In the genomic region with DNA sequence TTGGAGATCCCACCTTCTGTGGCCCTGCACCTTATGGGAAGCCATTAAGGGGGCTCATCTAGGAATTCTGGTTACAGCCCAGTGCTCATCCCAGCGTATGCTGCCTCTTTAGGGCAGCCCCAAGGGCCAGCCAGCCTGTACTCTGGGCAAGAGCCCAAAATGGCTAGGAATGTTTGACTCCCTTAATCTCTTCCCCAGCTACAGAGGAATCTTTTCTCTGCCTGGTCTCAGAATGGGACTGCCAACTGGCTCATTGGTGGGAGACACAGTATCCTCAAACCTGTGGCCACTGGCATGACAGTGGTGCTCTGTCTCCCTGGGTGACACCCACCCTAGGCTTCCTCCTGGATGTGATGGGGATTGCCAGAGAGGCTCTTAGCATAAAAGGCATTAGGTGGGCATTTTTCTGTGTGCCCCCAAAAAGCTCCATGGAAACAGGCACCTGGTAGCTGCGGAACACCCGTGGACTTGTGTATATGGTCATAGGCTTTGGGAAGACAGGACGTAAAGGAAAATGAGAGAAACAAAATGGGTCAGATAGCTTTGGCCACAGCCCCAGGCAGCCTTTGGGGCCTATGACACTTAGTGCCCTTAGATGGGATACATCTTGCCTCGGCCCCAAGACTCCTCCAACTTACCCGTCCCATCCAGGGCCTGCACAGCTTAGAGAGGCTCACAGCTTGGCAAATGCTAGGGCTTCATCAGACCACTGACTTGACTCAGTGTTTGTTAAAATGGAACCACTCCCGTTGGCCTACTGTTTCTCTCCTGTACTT, we compare ENCODE assay signal across 31 cellular contexts. TPM values are rescaled to one million over a fixed set of nuclear protein-coding genes. Genes with fewer than 3 reads are reported as not detected.
DNase-seq lines count a peak whose midpoint lies in the region; TF ChIP-seq lines count a peak whose summit lies in the region.
"Had no signal": no experiment of that assay in that cellular context is flagged by ENCODE, and none has a peak within 500 bp of the region (broad histone marks: within the 10 kb centered on the region; RNA-seq: fewer than 3 reads in every experiment).

No MANE protein-coding gene starts in this region.

- no peaks in the 10 kb centered on the region for H3K9me3 ChIP-seq in ascending aorta
- H3K9me3 ChIP-seq: BLaER1, esophagus squamous epithelium, transverse colon had no signal

- peak; percentile 29 for DNase-seq in activated CD8-positive, alpha-beta memory T cell treated with anti-CD3 and anti-CD28 coated beads, Interleukin-2, amount 50 U/mL, for 48 hours
- DNase-seq in activated CD8-positive, alpha-beta memory T cell treated with anti-CD3 and anti-CD28 coated beads, Interleukin-2, amount 50 U/mL, for 4 hours = no peak
- peak; percentile 41 for DNase-seq in astrocyte of the hippocampus (ENCODE audit: low read depth, low spot score)
- peak; percentile 9 for DNase-seq in hepatic stellate cell (ENCODE audit: low spot score)
- DNase-seq in substantia nigra (lab: John Stamatoyannopoulos, UW) = no peak
- no peak for DNase-seq in NCI-H69 (lab: John Stamatoyannopoulos, UW)
- no peak for DNase-seq in ascending aorta (ENCODE audit: low spot score in 2 of 2)
- DNase-seq in NAMALWA (ENCODE audit: low spot score) = no peak
- DNase-seq: activated CD4-positive, alpha-beta T cell treated with anti-CD3 and anti-CD28 coated beads for 48 hours; activated effector memory CD4-positive, alpha-beta T cell treated with anti-CD3 and anti-CD28 coated beads, Interleukin-2, amount 50 U/mL, for 16 hours; brain microvascular endothelial cell; COR-L47; DMS79 treated with DMSO at 0.1 percent for 48 hours; endodermal cell; esophagus squamous epithelium; HFFc6; NCI-H1092; NCI-H187 treated with DMSO at 0.1 percent for 48 hours; NCI-H345; NCI-H82; nephron progenitor cell; SIG-M5; stimulated activated CD4-positive, alpha-beta T cell treated with anti-CD3 and anti-CD28 coated beads, Interleukin-2, amount 100 ng/mL, for 48 hours; stimulated activated naive CD8-positive, alpha-beta T cell treated with anti-CD3 and anti-CD28 coated beads, Interleukin-15, Interleukin-2, amounts not matched to agents 100 U/mL and 50 U/mL, for 24 hours; transverse colon had no signal

- no peaks in the 10 kb centered on the region for H3K27me3 ChIP-seq in ascending aorta
- H3K27me3 ChIP-seq: BLaER1, brain microvascular endothelial cell, esophagus squamous epithelium, transverse colon had no signal

- no peak overlapping the region for H3K4me3 ChIP-seq in ascending aorta
- H3K4me3 ChIP-seq: BLaER1, esophagus squamous epithelium, smooth muscle cell, transverse colon had no signal

- no peaks in the 10 kb centered on the region for H3K4me1 ChIP-seq in ascending aorta
- H3K4me1 ChIP-seq: BLaER1, transverse colon had no signal

- H3K36me3 ChIP-seq in ascending aorta = no peaks in the 10 kb centered on the region
- H3K36me3 ChIP-seq: brain microvascular endothelial cell, esophagus squamous epithelium, transverse colon had no signal

- TF ChIP-seq CTCF in ascending aorta (IDR thresholded peaks at IDR 0.05) = no peak

- H3K27ac ChIP-seq in substantia nigra (ENCODE audit: low read depth, low read length, poor library complexity, severe bottlenecking) (peak overlapping the region; percentile 45), ascending aorta (no peak overlapping the region)
- H3K27ac ChIP-seq: BLaER1, brain microvascular endothelial cell, esophagus squamous epithelium, transverse colon had no signal

- intact Hi-C loops in ascending aorta (cut with DNase I) = no loop called here

RNA-seq across cellular contexts. Expression of gene TMEM81, which starts 6.9 kb away (rescaled TPM):
- not detected for total RNA-seq in ascending aorta

RNA-seq across cellular contexts. Expression of gene CNTN2, which starts 34.3 kb away (rescaled TPM):
- 0.32 TPM for total RNA-seq in ascending aorta
- total RNA-seq: HFFc6; LHCN-M2; OCI-LY7; progenitor cell of endocrine pancreas; smooth muscle cell; T-helper 1 cell treated with Interleukin-12 subunit alpha and Interleukin-12 subunit beta and Interleukin-4 antibody, amounts not matched to agents 30 ng/mL and 1 ng/mL, for 36 hours had no signal

RNA-seq across cellular contexts. Expression of gene RBBP5, which starts 44.4 kb away (rescaled TPM):
- total RNA-seq in ascending aorta = 7.2 TPM

Comparison
In these comparisons a context has a peak if more than half of its experiments do, and no peak if none do; other contexts are left out.
1. DNase-seq: peak in activated CD8-positive, alpha-beta memory T cell treated with anti-CD3 and anti-CD28 coated beads, Interleukin-2, amount 50 U/mL, for 48 hours (single experiment), astrocyte of the hippocampus (single experiment) and hepatic stellate cell (single experiment); none in activated CD8-positive, alpha-beta memory T cell treated with anti-CD3 and anti-CD28 coated beads, Interleukin-2, amount 50 U/mL, for 4 hours (single experiment), substantia nigra (0 of 49), NCI-H69 (single experiment), ascending aorta (0 of 2) and NAMALWA (single experiment).